13 cellular contexts compared by ENCODE assay signal in genomic region chr16:85594621-85595298, GRCh38.
"Had no signal": no experiment of that assay in that cellular context is flagged by ENCODE, and none has a peak within 500 bp of the region (broad histone marks: within the 10 kb centered on the region; RNA-seq: fewer than 3 reads in every experiment).

No MANE protein-coding gene starts in this region.

- H3K9me3 ChIP-seq: colonic mucosa, gastrocnemius medialis, stomach, thyroid gland, uterus had no signal

- ATAC-seq: activated CD4-positive, alpha-beta T cell treated with anti-CD3 and anti-CD28 coated beads for 36 hours; activated CD8-positive, alpha-beta T cell treated with anti-CD3 and anti-CD28 coated beads for 36 hours; gastrocnemius medialis had no signal

- H3K27me3 ChIP-seq: colonic mucosa, gastrocnemius medialis, stomach, thyroid gland, uterus had no signal

- H3K4me1 Mint-ChIP-seq: activated CD4-positive, alpha-beta T cell treated with anti-CD3 and anti-CD28 coated beads for 36 hours had no signal

- H3K27me3 Mint-ChIP-seq: activated CD4-positive, alpha-beta T cell treated with anti-CD3 and anti-CD28 coated beads for 36 hours; activated CD8-positive, alpha-beta T cell treated with anti-CD3 and anti-CD28 coated beads for 36 hours had no signal

- H3K27ac ChIP-seq: colonic mucosa, gastrocnemius medialis, stomach, thyroid gland, uterus had no signal

- H3K4me3 ChIP-seq: colonic mucosa, gastrocnemius medialis, stomach, thyroid gland, uterus had no signal

- H3K4me1 ChIP-seq: colonic mucosa, uterus had no signal

- H3K9me3 Mint-ChIP-seq: activated CD8-positive, alpha-beta T cell treated with anti-CD3 and anti-CD28 coated beads for 36 hours; activated naive CD4-positive, alpha-beta T cell treated with anti-CD3 and anti-CD28 coated beads for 36 hours had no signal

- DNase-seq: activated CD4-positive, alpha-beta T cell treated with anti-CD3 and anti-CD28 coated beads for 36 hours; activated CD8-positive, alpha-beta memory T cell treated with anti-CD3 and anti-CD28 coated beads, Interleukin-2, amount 50 U/mL, for 4 hours; activated CD8-positive, alpha-beta T cell treated with anti-CD3 and anti-CD28 coated beads for 36 hours; activated naive CD4-positive, alpha-beta T cell treated with anti-CD3 and anti-CD28 coated beads for 36 hours; colonic mucosa; gastrocnemius medialis; kidney glomerular epithelial cell; stimulated activated CD4-positive, alpha-beta T cell treated with anti-CD3 and anti-CD28 coated beads, Interleukin-2, amount 100 ng/mL, for 48 hours; stimulated activated CD8-positive, alpha-beta memory T cell treated with anti-CD3 and anti-CD28 coated beads, Interleukin-4, amount 100 ng/mL, for 48 hours; stomach; T-helper 9 cell; thyroid gland; uterus had no signal

- H3K27ac Mint-ChIP-seq: activated CD4-positive, alpha-beta T cell treated with anti-CD3 and anti-CD28 coated beads for 36 hours; activated CD8-positive, alpha-beta T cell treated with anti-CD3 and anti-CD28 coated beads for 36 hours; activated naive CD4-positive, alpha-beta T cell treated with anti-CD3 and anti-CD28 coated beads for 36 hours had no signal

- H3K36me3 ChIP-seq: colonic mucosa, gastrocnemius medialis, thyroid gland, uterus had no signal

- H3K4me3 Mint-ChIP-seq: activated CD4-positive, alpha-beta T cell treated with anti-CD3 and anti-CD28 coated beads for 36 hours; activated CD8-positive, alpha-beta T cell treated with anti-CD3 and anti-CD28 coated beads for 36 hours; activated naive CD4-positive, alpha-beta T cell treated with anti-CD3 and anti-CD28 coated beads for 36 hours had no signal
